In the genomic region with DNA sequence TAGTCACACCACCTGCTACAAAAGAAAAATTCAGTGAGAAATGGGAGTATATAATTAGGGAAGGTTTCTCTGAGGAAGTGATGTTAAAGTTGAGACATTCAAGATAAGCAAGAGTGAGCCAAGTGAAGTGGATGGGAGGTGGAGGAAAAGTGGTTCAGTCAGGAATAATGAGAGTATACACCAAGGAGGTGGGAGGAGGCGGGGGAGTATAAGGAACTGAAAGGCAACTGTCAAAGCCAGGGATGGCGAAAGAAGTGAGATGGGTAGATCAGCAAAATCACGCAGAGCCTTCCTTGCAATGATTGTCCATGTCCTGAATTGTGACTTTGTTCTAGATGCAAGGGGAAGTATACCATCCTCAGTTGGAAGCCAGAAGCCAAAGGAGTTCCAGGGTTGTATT, we compare ENCODE assay signal across 16 cellular contexts. TPM values are rescaled to one million over a fixed set of nuclear protein-coding genes. Genes with fewer than 3 reads are reported as not detected.
DNase-seq lines count a peak whose midpoint lies in the region; ATAC-seq and TF ChIP-seq lines count a peak whose summit lies in the region.
"Had no signal": no experiment of that assay in that cellular context is flagged by ENCODE, and none has a peak within 500 bp of the region (broad histone marks: within the 10 kb centered on the region; RNA-seq: fewer than 3 reads in every experiment).

No MANE protein-coding gene starts in this region.

- no peak overlapping the region for H2AFZ ChIP-seq in GM23338
- H2AFZ ChIP-seq in IMR-90 (replicated peaks; ENCODE audit: low read length, poor library complexity): no peak overlapping the region

- 0 out of 2 replicates have a peak overlapping the region, but pooled peaks have one; percentile 5 for H3K23ac ChIP-seq in IMR-90 (ENCODE audit: low read depth, low read length)

- no peaks in the 10 kb centered on the region for H3K9me3 Mint-ChIP-seq in GM23338
- H3K9me3 Mint-ChIP-seq: H9 had no signal

- H2AK5ac ChIP-seq in IMR-90 (ENCODE audit: low read depth, low read length): no peak overlapping the region

- H3K27ac ChIP-seq in GM23338 (ENCODE audit: low read depth) (no peak overlapping the region), IMR-90 (ENCODE audit: insufficient read depth, low read length) (no peak overlapping the region)

- H3K18ac ChIP-seq in IMR-90 (ENCODE audit: low read depth, low read length): no peak overlapping the region

- no peak overlapping the region for H3K56ac ChIP-seq in IMR-90 (ENCODE audit: extremely low read depth, insufficient read depth, low read length)

- H3K4ac ChIP-seq in IMR-90 (ENCODE audit: low read depth, low read length): no peak overlapping the region

- no peaks in the 10 kb centered on the region for H3K9me2 ChIP-seq in GM23338 (ENCODE audit: insufficient read depth)

- H3K27me3 ChIP-seq in GM23338 (ENCODE audit: insufficient read depth): no peaks in the 10 kb centered on the region
- no peaks in the 10 kb centered on the region for H3K27me3 ChIP-seq in IMR-90 (ENCODE audit: control insufficient read depth, insufficient read depth, low read length)

- H3K4me1 Mint-ChIP-seq in GM23338: peaks cover 4% of the 10 kb centered on the region
- H3K4me1 Mint-ChIP-seq: B cell; CD4-positive, alpha-beta memory T cell had no signal

- no peak overlapping the region for H3K4me3 ChIP-seq in GM23338
- no peak overlapping the region for H3K4me3 ChIP-seq in IMR-90 (ENCODE audit: insufficient read depth, low read depth, low read length)
- H3K4me3 ChIP-seq: GM12878 had no signal

- H2BK120ac ChIP-seq in IMR-90 (ENCODE audit: low read depth, low read length): no peak overlapping the region

- 94% methylated on average over 3 of the region's 3 CpGs; no CpG with 5 or more reads in 1 of the 2 experiments for WGBS in IMR-90 (ENCODE audit: extremely low coverage in 2 of 2, insufficient read length in 1 of 2), 2 experiments

- in situ Hi-C loops in IMR-90 (cut with MboI; ENCODE audit: low sequenced_read_pairs): no loop called here
- in situ Hi-C loops in SK-MEL-5 (cut with HindIII; ENCODE audit: low pct_unique_long_range_greater_than_20kb, low sequenced_read_pairs): no loop called here

- no peaks in the 10 kb centered on the region for H3K79me2 ChIP-seq in GM23338 (replicated peaks; ENCODE audit: insufficient read depth)

- no peak for TF ChIP-seq POLR2A in IMR-90 (IDR thresholded peaks at IDR 0.05; ENCODE audit: low read depth, low read length)

- no peak overlapping the region for H4K91ac ChIP-seq in IMR-90 (ENCODE audit: insufficient read depth, low read depth, low read length)

- peaks cover 4% of the 10 kb centered on the region; the same call in 1 of the 2 replicates for H3K9me1 ChIP-seq in IMR-90 (ENCODE audit: insufficient read depth, low read length)

- no peaks in the 10 kb centered on the region for H3K27me3 Mint-ChIP-seq in GM23338 (ENCODE audit: insufficient read depth, low read depth, poor library complexity)
- H3K27me3 Mint-ChIP-seq: B cell; CD4-positive, alpha-beta memory T cell had no signal

- POLR2A ChIA-PET in IMR-90 (lab: Charles Lee; ENCODE audit: unreplicated experiment): no interaction called here

- no peak overlapping the region for H2BK5ac ChIP-seq in IMR-90 (ENCODE audit: low read depth, low read length, poor library complexity, severe bottlenecking)

- H3K79me1 ChIP-seq in IMR-90 (ENCODE audit: low read depth in 1 of 2, low read length in 2 of 2): peaks cover 7 to 33% of the 10 kb centered on the region in 2 experiments; a peak in 3 of 4 replicates

- intact Hi-C loops in IMR-90 (cut with micrococcal nuclease) (no loop called here), head of caudate nucleus (cut with DNase I) (no loop called here)

- H3K14ac ChIP-seq in IMR-90 (replicated peaks; ENCODE audit: low read depth, low read length): no peak overlapping the region

- BruUV-seq in IMR-90 (replicated peaks; lab: Mats Ljungman, UMichigan): no TSS peak

- no peak overlapping the region for H4K5ac ChIP-seq in IMR-90 (ENCODE audit: low read depth, low read length)

- H3K4me3 Mint-ChIP-seq in GM23338: no peak overlapping the region
- H3K4me3 Mint-ChIP-seq: B cell; CD4-positive, alpha-beta memory T cell; H9 had no signal

- H4K8ac ChIP-seq in IMR-90 (ENCODE audit: low read depth in 2 of 2, low read length in 2 of 2): no peak overlapping the region

- H3K4me2 ChIP-seq in GM23338: no peak overlapping the region
- H3K4me2 ChIP-seq in IMR-90 (ENCODE audit: low read depth, low read length): no peak overlapping the region

- no peaks in the 10 kb centered on the region for H3F3A ChIP-seq in GM23338 (replicated peaks; ENCODE audit: low read depth)

- TF ChIP-seq RAD21 in IMR-90 (IDR thresholded peaks at IDR 0.05; ENCODE audit: low read length): no peak

- dilution Hi-C loops in IMR-90 (cut with HindIII; ENCODE audit: low sequenced_read_pairs, unreplicated experiment): no loop called here

- H3K36me3 ChIP-seq in GM23338 (ENCODE audit: insufficient read depth) (no peaks in the 10 kb centered on the region), IMR-90 (ENCODE audit: control insufficient read depth, insufficient read depth, low read length) (no peaks in the 10 kb centered on the region)

- H2BK15ac ChIP-seq in IMR-90 (ENCODE audit: low read depth, low read length): no peak overlapping the region

- H4K20me1 ChIP-seq in GM23338 (replicated peaks; ENCODE audit: insufficient read depth) (no peaks in the 10 kb centered on the region), IMR-90 (ENCODE audit: insufficient read depth, low read length) (peaks cover 9% of the 10 kb centered on the region)

- H2BK20ac ChIP-seq in IMR-90 (ENCODE audit: low read depth, low read length): no peak overlapping the region

- no peak overlapping the region; the same call in 1 of the 2 replicates for H3K27ac Mint-ChIP-seq in GM23338
- H3K27ac Mint-ChIP-seq: B cell; CD4-positive, alpha-beta memory T cell; H9 had no signal

- CTCF ChIA-PET in IMR-90 (lab: Yijun Ruan, JAX): no interaction called here

- H2AK9ac ChIP-seq in IMR-90 (replicated peaks; ENCODE audit: low read depth, low read length, poor library complexity): no peak overlapping the region

- no peak for TF ChIP-seq CTCF in GM23338 (conservative IDR thresholded peaks at IDR 0.05; ENCODE audit: low read depth in 2 of 2)
- no peak for TF ChIP-seq CTCF in IMR-90 (conservative IDR thresholded peaks at IDR 0.05; ENCODE audit: low read depth, low read length)

- DNase-seq in GM23338 (ENCODE audit: low spot score) (peak; percentile 2), IMR-90 (no peak), SK-MEL-5 (ENCODE audit: low read depth, low spot score) (peak; percentile 78), head of caudate nucleus (peak in 28 of 42 donors; percentile 5 to 84 (median 45)), NCI-H2107 treated with DMSO at 0.1 percent for 48 hours (lab: John Stamatoyannopoulos, UW; ENCODE audit: unreplicated experiment) (no peak)
- DNase-seq in activated naive CD4-positive, alpha-beta T cell treated with anti-CD3 and anti-CD28 coated beads, Interleukin-2, amount 50 U/mL, for 16 hours: no peak
- DNase-seq: C1 segment of cervical spinal cord; CD4-positive, alpha-beta memory T cell; DMS79; GOT3; H9 had no signal

- H3K9ac ChIP-seq in IMR-90 (ENCODE audit: low read depth, low read length): no peak overlapping the region

- H3K4me1 ChIP-seq in GM23338 (ENCODE audit: insufficient read depth) (no peaks in the 10 kb centered on the region), IMR-90 (ENCODE audit: control insufficient read depth, insufficient read depth, low read length) (peaks cover 4% of the 10 kb centered on the region; the same call in 1 of the 2 replicates)

- no peaks in the 10 kb centered on the region for H3K36me3 Mint-ChIP-seq in GM23338 (ENCODE audit: low read depth)
- H3K36me3 Mint-ChIP-seq: CD4-positive, alpha-beta memory T cell had no signal

- ATAC-seq in GM23338: no peak
- no peak for ATAC-seq in IMR-90 (ENCODE audit: low read depth)
- no peak for ATAC-seq in HG03432 (IDR thresholded peaks at IDR 0.05; ENCODE audit: unreplicated experiment)
- ATAC-seq in HG03378 (IDR thresholded peaks at IDR 0.05; ENCODE audit: unreplicated experiment): no peak
- ATAC-seq: GM12878 had no signal

- no peaks in the 10 kb centered on the region for H3K9me3 ChIP-seq in IMR-90 (ENCODE audit: control insufficient read depth, insufficient read depth, low read length)

TF ChIP-seq in GM23338, 12 proteins besides CTCF, POLR2A, EP300 and RAD21 (continues in another document):
- TF ChIP-seq, protein P1, sequence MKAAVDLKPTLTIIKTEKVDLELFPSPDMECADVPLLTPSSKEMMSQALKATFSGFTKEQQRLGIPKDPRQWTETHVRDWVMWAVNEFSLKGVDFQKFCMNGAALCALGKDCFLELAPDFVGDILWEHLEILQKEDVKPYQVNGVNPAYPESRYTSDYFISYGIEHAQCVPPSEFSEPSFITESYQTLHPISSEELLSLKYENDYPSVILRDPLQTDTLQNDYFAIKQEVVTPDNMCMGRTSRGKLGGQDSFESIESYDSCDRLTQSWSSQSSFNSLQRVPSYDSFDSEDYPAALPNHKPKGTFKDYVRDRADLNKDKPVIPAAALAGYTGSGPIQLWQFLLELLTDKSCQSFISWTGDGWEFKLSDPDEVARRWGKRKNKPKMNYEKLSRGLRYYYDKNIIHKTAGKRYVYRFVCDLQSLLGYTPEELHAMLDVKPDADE (IDR thresholded peaks at IDR 0.05): no peak
- TF ChIP-seq ZNF114 (CRISPR knock-in tag; IDR thresholded peaks at IDR 0.05) (no peak), EZH2phosphoT487 (IDR thresholded peaks at IDR 0.05; ENCODE audit: unreplicated experiment) (no peak)

TF ChIP-seq in IMR-90, 13 proteins besides CTCF, POLR2A, EP300 and RAD21 (continues in another document):
- TF ChIP-seq RFX5 (IDR thresholded peaks at IDR 0.05; ENCODE audit: low read depth, low read length) (no peak), MXI1 (IDR thresholded peaks at IDR 0.05; ENCODE audit: borderline replicate concordance, low read depth, low read length) (no peak), CEBPB (IDR thresholded peaks at IDR 0.05; ENCODE audit: low read depth, low read length) (no peak), FOS (IDR thresholded peaks at IDR 0.05; ENCODE audit: low read depth, low read length) (no peak)

RNA-seq across cellular contexts. Expression of gene PRKD1, which starts 33.6 kb away (rescaled TPM):
- 6.0 and 9.7 TPM in 2 replicates for total RNA-seq in GM23338 (2014; rRNA removed; shearing (Covaris generic))
- 1.5 and 3.1 TPM in 2 replicates for polyA plus RNA-seq in GM23338 (2016; fragmentation: Nextera tagmentation; extraction: Ambion mirVana)
- total RNA-seq in IMR-90 (2012; rRNA removed): 12.8 and 12.9 TPM in 2 replicates
- polyA plus RNA-seq in IMR-90 (2012; rRNA removed): 12.2 and 14.2 TPM in 2 replicates
- 4.0 and 5.8 TPM in 2 replicates for polyA plus RNA-seq in IMR-90 (2012; cell fraction: cytosol; rRNA removed)
- 5.6 and 31.1 TPM in 2 replicates for polyA plus RNA-seq in IMR-90 (2012; cell fraction: nucleus; rRNA removed; ENCODE audit: low replicate concordance)
- total RNA-seq in SK-MEL-5 (2014; rRNA removed; shearing (Covaris generic)): 8.5 and 10.7 TPM in 2 replicates
- 10.8 and 16.8 TPM in 2 replicates for polyA plus RNA-seq in SK-MEL-5 (2015; cell fraction: cytosol; rRNA removed)
- 14.5 and 14.7 TPM in 2 replicates for polyA plus RNA-seq in SK-MEL-5 (2015; cell fraction: nucleus; rRNA removed)
- total RNA-seq: CD4-positive, alpha-beta memory T cell; G401 had no signal
- polyA plus RNA-seq: CD4-positive, alpha-beta memory T cell had no signal

Comparison
In these comparisons a context has a peak if more than half of its experiments do, and no peak if none do; other contexts are left out.
1. DNase-seq: peak in GM23338 (single experiment), SK-MEL-5 (single experiment) and head of caudate nucleus (28 of 42); none in IMR-90 (single experiment), NCI-H2107 treated with DMSO at 0.1 percent for 48 hours (single experiment) and activated naive CD4-positive, alpha-beta T cell treated with anti-CD3 and anti-CD28 coated beads, Interleukin-2, amount 50 U/mL, for 16 hours (single experiment).